In genomic region chr6:25279748-25280616, GRCh38 we compare ENCODE assay signal across 1 cellular context.
A peak's percentile ranks its signal among the peaks of the same experiment; 100 is the strongest.
TF ChIP-seq lines count a peak whose summit lies in the region.

No MANE protein-coding gene starts in this region.

TF ChIP-seq in H1, 55 proteins besides CTCF, POLR2A, EP300 and RAD21 (continued from another document):
- TF ChIP-seq RBBP5 (IDR thresholded peaks at IDR 0.05; ENCODE audit: borderline replicate concordance, low read depth, low read length) = peak; percentile 77; the same call in 1 of the 2 replicates
- peak; percentile 64; the same call in 1 of the 2 replicates for TF ChIP-seq E2F6 (IDR thresholded peaks at IDR 0.05)
- peak; percentile 17 for TF ChIP-seq ASH2L (IDR thresholded peaks at IDR 0.05; ENCODE audit: low read length)
- TF ChIP-seq TAF7 (optimal IDR thresholded peaks at IDR 0.05; ENCODE audit: borderline replicate concordance, low read depth, low read length) = no peak
- peak; percentile 69 for TF ChIP-seq SAP30 (IDR thresholded peaks at IDR 0.05; ENCODE audit: insufficient read depth, insufficient replicate concordance, low read length)
